ENCODE assay signal across 27 cellular contexts in genomic region chr2:172007372-172007771, GRCh38.
"Had no signal": no experiment of that assay in that cellular context is flagged by ENCODE, and none has a peak within 500 bp of the region (broad histone marks: within the 10 kb centered on the region; RNA-seq: fewer than 3 reads in every experiment).

No MANE protein-coding gene starts in this region.

- H3K4me1 Mint-ChIP-seq: endodermal cell had no signal

- H3K27ac Mint-ChIP-seq: dendritic cell treated with granulocyte-macrophage colony-stimulating factor and Interleukin-4, amounts not matched to agents 40 ng/mL and 50 ng/mL, for 4 days; effector memory CD8-positive, alpha-beta T cell; endodermal cell had no signal

- H3K27ac ChIP-seq: colonic mucosa, coronary artery, dorsolateral prefrontal cortex, esophagus muscularis mucosa, esophagus squamous epithelium, gastrocnemius medialis, gastroesophageal sphincter, heart left ventricle had no signal

- H3K4me1 ChIP-seq: colonic mucosa, esophagus muscularis mucosa, esophagus squamous epithelium, gastrocnemius medialis, gastroesophageal sphincter had no signal

- FAIRE-seq: colon, endometrium, endothelial cell of umbilical vein, frontal cortex had no signal

- H3K36me3 ChIP-seq: colonic mucosa, esophagus muscularis mucosa, esophagus squamous epithelium, gastrocnemius medialis, gastroesophageal sphincter, heart left ventricle had no signal

- DNase-seq: colonic mucosa; cortex of kidney; dermis blood vessel endothelial cell; dorsolateral prefrontal cortex; effector CD4-positive, alpha-beta T cell; effector CD8-positive, alpha-beta T cell; effector memory CD4-positive, alpha-beta T cell; effector memory CD8-positive, alpha-beta T cell; endodermal cell; erythroblast; esophagus squamous epithelium; foreskin fibroblast; foreskin keratinocyte; foreskin melanocyte; gastrocnemius medialis; glutamatergic neuron; head of caudate nucleus; heart left ventricle had no signal

- H3K9me3 Mint-ChIP-seq: dendritic cell treated with granulocyte-macrophage colony-stimulating factor and Interleukin-4, amounts not matched to agents 40 ng/mL and 50 ng/mL, for 4 days; effector memory CD8-positive, alpha-beta T cell; endodermal cell had no signal

- H3K27me3 Mint-ChIP-seq: dendritic cell treated with granulocyte-macrophage colony-stimulating factor and Interleukin-4, amounts not matched to agents 40 ng/mL and 50 ng/mL, for 4 days; effector memory CD8-positive, alpha-beta T cell had no signal

- ATAC-seq: effector memory CD8-positive, alpha-beta T cell; esophagus mucosa; foreskin keratinocyte; gastrocnemius medialis; gastroesophageal sphincter; heart left ventricle had no signal

- H3K27me3 ChIP-seq: colonic mucosa, dorsolateral prefrontal cortex, esophagus muscularis mucosa, esophagus squamous epithelium, foreskin keratinocyte, gastrocnemius medialis, gastroesophageal sphincter, heart left ventricle had no signal

- H3K4me3 Mint-ChIP-seq: dendritic cell treated with granulocyte-macrophage colony-stimulating factor and Interleukin-4, amounts not matched to agents 40 ng/mL and 50 ng/mL, for 4 days; effector memory CD8-positive, alpha-beta T cell; endodermal cell had no signal

- H3K9me3 ChIP-seq: colonic mucosa, esophagus muscularis mucosa, esophagus squamous epithelium, gastrocnemius medialis, gastroesophageal sphincter had no signal

- H3K4me3 ChIP-seq: colonic mucosa, coronary artery, dorsolateral prefrontal cortex, esophagus muscularis mucosa, esophagus squamous epithelium, gastrocnemius medialis, gastroesophageal sphincter, heart left ventricle had no signal
